10 cellular contexts compared by ENCODE assay signal in genomic region chr3:62761711-62762110, GRCh38.
"Had no signal": no experiment of that assay in that cellular context is flagged by ENCODE, and none has a peak within 500 bp of the region (broad histone marks: within the 10 kb centered on the region; RNA-seq: fewer than 3 reads in every experiment).

No MANE protein-coding gene starts in this region.

- H3K9me3 ChIP-seq: HAP-1 had no signal

- H3K4me3 ChIP-seq: GM23248, HAP-1, K562 had no signal

- FAIRE-seq: K562 had no signal

- H3K36me3 ChIP-seq: HAP-1 had no signal

- H3K27ac ChIP-seq: GM23248, HL-60 had no signal

- ATAC-seq: HCT116, K562 had no signal

- H3K9ac ChIP-seq: GM23248 had no signal

- H3K4me1 ChIP-seq: HAP-1 had no signal

- H2AFZ ChIP-seq: GM23248 had no signal

- H3K4me3 Mint-ChIP-seq: HFFc6 had no signal

- DNase-seq: GM23248, GOT3, H7, HFFc6, IMR-90, KG1 had no signal

- H3K27ac Mint-ChIP-seq: HFFc6 had no signal
